Comparison of ENCODE assay signal across 22 cellular contexts in genomic region chr10:110666673-110667072, GRCh38. TPM values are rescaled to one million over a fixed set of nuclear protein-coding genes. Genes with fewer than 3 reads are reported as not detected.
DNase-seq lines count a peak whose midpoint lies in the region; ATAC-seq, FAIRE-seq and TF ChIP-seq lines count a peak whose summit lies in the region.
"Had no signal": no experiment of that assay in that cellular context is flagged by ENCODE, and none has a peak within 500 bp of the region (broad histone marks: within the 10 kb centered on the region; RNA-seq: fewer than 3 reads in every experiment).

No MANE protein-coding gene starts in this region.

- H3K4me1 ChIP-seq in left ventricle myocardium inferior (peaks cover 76% of the 10 kb centered on the region), HUES6 (ENCODE audit: control insufficient read depth, insufficient read depth, low read length) (peaks cover 36% of the 10 kb centered on the region), H1 (replicated peaks in 1 of 4; ENCODE audit: control insufficient read depth in 3 of 4, insufficient read depth in 4 of 4, low read length in 3 of 4) (peaks cover 7 to 22% (median 14%) of the 10 kb centered on the region in 4 experiments; a peak in 6 of 7 replicates), gastrocnemius medialis (peaks cover 39 to 46% of the 10 kb centered on the region in 2 donors)

- H2BK15ac ChIP-seq in H1 (ENCODE audit: low read length), result no peak overlapping the region

- peak overlapping the region; percentile 39 for H3K4me3 ChIP-seq in left ventricle myocardium inferior
- no peak overlapping the region for H3K4me3 ChIP-seq in HUES6 (ENCODE audit: low read depth, low read length)
- no peak overlapping the region for H3K4me3 ChIP-seq in H1 (ENCODE audit: extremely low read depth in 1 of 4, insufficient read depth in 2 of 4, low read depth in 3 of 4, low read length in 4 of 4)
- H3K4me3 ChIP-seq in gastrocnemius medialis, result no peak overlapping the region
- H3K4me3 ChIP-seq: BLaER1 had no signal

- H3K56ac ChIP-seq in H1 (replicated peaks; ENCODE audit: insufficient read length, low read depth, low read length), result no peak overlapping the region

- WGBS in H1 (ENCODE audit: extremely low coverage in 1 of 2, insufficient coverage in 1 of 2, insufficient read length in 1 of 2, insufficient replicate concordance in 2 of 2, low coverage in 1 of 2, low lambda C conversion rate in 2 of 2, missing lambda C conversion rate in 1 of 2), 2 experiments, result 76% methylated on average over 3 of the region's 3 CpGs; no CpG with 5 or more reads in 1 of the 2 experiments

- POLR2A ChIA-PET in H1 (lab: Charles Lee; ENCODE audit: partially characterized antibody), result no interaction called here

- H3K27me3 ChIP-seq in left ventricle myocardium inferior (ENCODE audit: low read depth), result no peaks in the 10 kb centered on the region
- peaks cover 34% of the 10 kb centered on the region for H3K27me3 ChIP-seq in HUES6 (ENCODE audit: control insufficient read depth, insufficient read depth, low read length)
- peaks cover 3 to 48% (median 34%) of the 10 kb centered on the region in 4 experiments for H3K27me3 ChIP-seq in H1 (replicated peaks in 1 of 4; ENCODE audit: control insufficient read depth in 3 of 4, extremely low read depth in 1 of 4, insufficient read depth in 3 of 4, low read length in 3 of 4)
- H3K27me3 ChIP-seq in gastrocnemius medialis, result no peaks in the 10 kb centered on the region
- H3K27me3 ChIP-seq: BLaER1 had no signal

- no peaks in the 10 kb centered on the region for H4K20me1 ChIP-seq in H1 (replicated peaks in 1 of 2; ENCODE audit: control insufficient read depth in 1 of 2, insufficient read depth in 2 of 2, low read length in 2 of 2)
- H4K20me1 ChIP-seq: BLaER1 had no signal

- H3K14ac ChIP-seq in H1 (ENCODE audit: insufficient read length), result no peak overlapping the region

- H3K79me1 ChIP-seq in H1 (ENCODE audit: low read depth, low read length), result no peaks in the 10 kb centered on the region

- ATAC-seq in Right ventricle myocardium superior (ENCODE audit: poor library complexity) (no peak), gastrocnemius medialis (no peak)
- ATAC-seq: SK-N-SH treated with all-trans-retinoic acid at 6 μM for 48 hours had no signal

- TF ChIP-seq POLR2A in H1 (IDR thresholded peaks at IDR 0.05; ENCODE audit: control extremely low read depth in 1 of 2, low read depth in 2 of 2, low read length in 2 of 2), result no peak
- peak; percentile 20 to 22 for TF ChIP-seq POLR2A in gastrocnemius medialis (IDR thresholded peaks at IDR 0.05)

- no peak overlapping the region; a peak in 2 of 4 replicates for H3K4me2 ChIP-seq in H1 (ENCODE audit: insufficient read depth in 1 of 2, low read depth in 2 of 2, low read length in 2 of 2)
- H3K4me2 ChIP-seq: BLaER1 had no signal

- no peak overlapping the region for H2BK120ac ChIP-seq in H1 (replicated peaks; ENCODE audit: low read depth, low read length)

- H4K91ac ChIP-seq in H1 (replicated peaks; ENCODE audit: insufficient read length, low read length), result no peak overlapping the region

- no peaks in the 10 kb centered on the region for H3K79me2 ChIP-seq in H1 (ENCODE audit: control insufficient read depth in 1 of 2, insufficient read depth in 2 of 2, low read length in 2 of 2)

- DNase-seq in left ventricle myocardium inferior (no peak), Right ventricle myocardium superior (no peak), H1 (ENCODE audit: low read depth in 1 of 2, low spot score in 2 of 2) (no peak), gastrocnemius medialis (no peak), GOT3 (lab: John Stamatoyannopoulos, UW) (no peak), middle frontal gyrus (ENCODE audit: extremely low spot score, low spot score) (no peak)
- DNase-seq in activated T-cell treated with anti-CD3 and anti-CD28 coated beads, Interleukin-2, amount 50 U/mL, for 1 hour, result no peak
- DNase-seq: CD4-positive, alpha-beta memory T cell; DMS153; GF-D8; H7; MM.1S; NCI-H1092; NCI-H2081; NCI-H748 treated with DMSO at 0.1 percent for 48 hours; NK-92 treated with Interleukin-12 subunit alpha and Interleukin-12 subunit beta, amount 100 ng/mL, for 24 hours; SHP77 had no signal

- no peak for TF ChIP-seq RAD21 in H1 (IDR thresholded peaks at IDR 0.05 in 1 of 2, conservative IDR thresholded peaks at IDR 0.05 in 1 of 2; ENCODE audit: low read depth in 2 of 2, low read length in 2 of 2)

- CTCF ChIA-PET in H1 (lab: Charles Lee; ENCODE audit: partially characterized antibody), result interaction anchor here (0.6 to 10.1 kb wide), 9 partner anchors 7 to 937 kb away, joined by 3 to 64 read pairs (median 4); no protein-coding TSS in a partner anchor

- H2AFZ ChIP-seq in H1 (ENCODE audit: low read length), result no peak overlapping the region

- H3K23me2 ChIP-seq in H1 (ENCODE audit: low read depth, low read length), result no peaks in the 10 kb centered on the region; the same call in 1 of the 2 replicates

- H4K8ac ChIP-seq in H1 (ENCODE audit: extremely low read depth, insufficient read depth, low read length), result no peak overlapping the region

- no peak overlapping the region for H3K18ac ChIP-seq in H1 (ENCODE audit: extremely low read depth, low read length)

- H2AK5ac ChIP-seq in H1 (ENCODE audit: low read depth, low read length), result no peak overlapping the region; the same call in 1 of the 2 replicates

- in situ Hi-C loops in gastrocnemius medialis (cut with MboI; ENCODE audit: low sequenced_read_pairs in 4 of 4), result no loop called here

- H3K9ac ChIP-seq in HUES6 (ENCODE audit: low read length), result peak overlapping the region; percentile 70
- no peak overlapping the region for H3K9ac ChIP-seq in H1 (replicated peaks in 1 of 4; ENCODE audit: extremely low read depth in 1 of 4, low read depth in 3 of 4, low read length in 3 of 4)
- H3K9ac ChIP-seq: BLaER1 had no signal

- H3K27ac ChIP-seq in left ventricle myocardium inferior (replicated peaks) (peak overlapping the region; percentile 91), HUES6 (ENCODE audit: low read depth, low read length) (peak overlapping the region; percentile 22; the same call in 1 of the 2 replicates), H1 (ENCODE audit: low read depth, low read length) (no peak overlapping the region), gastrocnemius medialis (peak overlapping the region; percentile 89 to 97 (median 94))
- H3K27ac ChIP-seq: BLaER1 had no signal

- H3K9me3 ChIP-seq in left ventricle myocardium inferior (replicated peaks) (no peaks in the 10 kb centered on the region), HUES6 (ENCODE audit: control insufficient read depth, insufficient read depth, low read depth, low read length) (no peaks in the 10 kb centered on the region), H1 (ENCODE audit: insufficient read depth in 2 of 2, low read depth in 1 of 2, low read length in 1 of 2) (no peaks in the 10 kb centered on the region), gastrocnemius medialis (no peaks in the 10 kb centered on the region)
- H3K9me3 ChIP-seq: BLaER1 had no signal

- no peak overlapping the region for H2BK5ac ChIP-seq in H1 (ENCODE audit: low read depth, low read length)

- H3K36me3 ChIP-seq in left ventricle myocardium inferior (no peaks in the 10 kb centered on the region), HUES6 (ENCODE audit: control insufficient read depth, insufficient read depth, low read length) (no peaks in the 10 kb centered on the region), H1 (ENCODE audit: control insufficient read depth in 2 of 4, insufficient read depth in 4 of 4, low read length in 3 of 4) (no peaks in the 10 kb centered on the region), gastrocnemius medialis (no peaks in the 10 kb centered on the region)
- H3K36me3 ChIP-seq: BLaER1 had no signal

- H2BK20ac ChIP-seq in H1 (ENCODE audit: low read length), result no peak overlapping the region

- TF ChIP-seq CTCF in left ventricle myocardium inferior (IDR thresholded peaks at IDR 0.05; ENCODE audit: borderline replicate concordance), result no peak
- no peak for TF ChIP-seq CTCF in H1 (IDR thresholded peaks at IDR 0.05; ENCODE audit: control extremely low read depth in 1 of 3, insufficient read depth in 1 of 3, low read depth in 1 of 3, low read length in 3 of 3)
- no peak for TF ChIP-seq CTCF in gastrocnemius medialis (IDR thresholded peaks at IDR 0.05 in 4 of 5, conservative IDR thresholded peaks at IDR 0.05 in 1 of 5)

- FAIRE-seq in H1 (lab: Jason Lieb, UNC), result no peak
- FAIRE-seq: HTR-8/SVneo, RCC 7860 had no signal

- H3K23ac ChIP-seq in H1 (ENCODE audit: insufficient read length), result no peak overlapping the region

- no peak overlapping the region for H3K4ac ChIP-seq in H1 (replicated peaks; ENCODE audit: insufficient read length, low read depth, low read length)

- H4K5ac ChIP-seq in H1 (ENCODE audit: insufficient read length, low read depth, low read length), result no peak overlapping the region

- H2BK12ac ChIP-seq in H1 (ENCODE audit: low read depth, low read length), result peak overlapping the region; percentile 91; the same call in 1 of the 2 replicates

- intact Hi-C loops in left ventricle myocardium inferior (cut with micrococcal nuclease), result no loop called here
- intact Hi-C loops in Right ventricle myocardium superior (cut with DNase I), result no loop called here
- intact Hi-C loops in gastrocnemius medialis (cut with DNase I; ENCODE audit: low total_unique reads), result loop anchor here (1.0 kb wide), 1 partner anchor 30 kb away; no protein-coding TSS in a partner anchor

- TF ChIP-seq EP300 in H1 (IDR thresholded peaks at IDR 0.05; ENCODE audit: borderline replicate concordance in 1 of 2, low read depth in 2 of 2, low read length in 2 of 2), result no peak

TF ChIP-seq in H1, 55 proteins besides CTCF, POLR2A, EP300 and RAD21 (continues in another document):
- TF ChIP-seq POU5F1 (IDR thresholded peaks at IDR 0.05; ENCODE audit: low read depth, low read length) (no peak), TBP (IDR thresholded peaks at IDR 0.05; ENCODE audit: low read depth, low read length) (no peak), POLR2AphosphoS5 (IDR thresholded peaks at IDR 0.05; ENCODE audit: low read depth, low read length) (no peak)

RNA-seq across cellular contexts. Expression of gene RBM20, which starts 22.5 kb away (rescaled TPM):
- total RNA-seq in left ventricle myocardium inferior (101 TPM), Right ventricle myocardium superior (103 TPM), gastrocnemius medialis (10 to 100 TPM in 2 of 4 donors, 1 to 10 TPM in 2; 7.4 to 18.4 (median 10.2) TPM)
- total RNA-seq in H1 (2021; fragmentation: NEBNext Ultra II Directional; extraction: Animal tissue kit (Norgen Biotek cat#: 25700)), result 0.29 and 0.63 TPM in 2 replicates
- polyA plus RNA-seq in H1 (2011; rRNA removed), result 0.05 and 0.22 TPM in 2 replicates
- 0.10 TPM for polyA plus RNA-seq in H1 (2011; cell fraction: cytosol; rRNA removed)
- polyA plus RNA-seq in H1 (2011; cell fraction: nucleus; rRNA removed), result 0.39 TPM
- polyA plus RNA-seq in H1 (2012, experiment 1 of 2), result 0.08 to 0.20 TPM (median 0.13 TPM) in 4 replicates
- polyA plus RNA-seq in H1 (2012, experiment 2 of 2), result 0.04 TPM
- 0.30 TPM for polyA plus RNA-seq in H1 (2013, experiment 1 of 2)
- polyA plus RNA-seq in H1 (2013, experiment 2 of 2), result 0.29 TPM
- 0.19 and 0.20 TPM in 2 replicates for polyA minus RNA-seq in H1 (2011; rRNA and poly(A)+ RNA removed)
- polyA minus RNA-seq in H1 (2011; cell fraction: cytosol; rRNA and poly(A)+ RNA removed), result 0.73 TPM
- polyA minus RNA-seq in H1 (2011; cell fraction: nucleus; rRNA and poly(A)+ RNA removed), result 1.1 TPM
- total RNA-seq: CD4-positive, alpha-beta memory T cell had no signal

Comparison
In these comparisons a context has a peak if more than half of its experiments do, and no peak if none do; other contexts are left out.
1. POLR2A ChIP-seq: peak in gastrocnemius medialis (2 of 2); none in H1 (0 of 2).